Comparison of ENCODE assay signal across 13 cellular contexts in the genomic region with DNA sequence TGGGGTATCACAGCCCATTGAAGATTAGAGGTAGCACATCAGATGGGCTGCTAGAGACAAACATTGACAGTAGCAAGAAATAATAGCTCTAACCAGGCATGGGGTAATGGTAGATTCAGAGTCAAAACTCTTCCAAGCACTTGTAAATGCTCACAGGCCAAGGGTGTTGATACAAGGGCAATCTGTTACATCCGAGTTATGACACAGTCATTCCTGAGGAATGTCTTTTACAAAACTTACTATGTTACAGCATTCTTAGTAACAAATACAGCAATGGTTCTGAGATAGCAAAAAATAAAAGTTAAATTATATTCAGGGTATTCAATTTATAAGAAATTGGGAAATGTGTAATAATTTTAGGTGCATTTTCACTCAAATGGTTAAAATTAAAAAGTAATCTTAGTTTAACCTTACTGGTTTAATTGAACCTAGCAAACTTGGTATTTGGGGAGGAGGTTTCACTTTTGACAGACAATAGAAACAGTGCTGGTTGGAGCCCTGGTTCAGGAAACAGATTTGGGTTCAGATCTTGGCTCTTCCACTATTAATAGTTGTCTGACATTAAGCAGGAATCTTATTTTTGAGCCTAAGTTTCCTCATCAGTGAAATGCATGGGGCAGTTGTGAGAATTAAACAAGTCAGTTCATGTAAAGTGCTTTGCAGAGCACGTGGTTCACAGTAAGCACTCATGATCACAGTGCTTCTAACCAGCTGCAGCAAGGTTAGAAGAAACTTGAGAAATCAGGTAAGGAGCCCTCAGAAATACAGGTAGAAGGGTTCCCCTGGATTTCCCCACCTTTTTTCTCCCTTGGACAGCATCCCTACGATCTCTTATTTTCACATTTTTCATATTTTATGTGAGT. TPM values are rescaled to one million over a fixed set of nuclear protein-coding genes. Genes with fewer than 3 reads are reported as not detected.
DNase-seq lines count a peak whose midpoint lies in the region; ATAC-seq and TF ChIP-seq lines count a peak whose summit lies in the region.
"Had no signal": no experiment of that assay in that cellular context is flagged by ENCODE, and none has a peak within 500 bp of the region (broad histone marks: within the 10 kb centered on the region; RNA-seq: fewer than 3 reads in every experiment).

No MANE protein-coding gene starts in this region.

- no peak overlapping the region for H3K27ac Mint-ChIP-seq in CD4-positive, alpha-beta T cell
- H3K27ac Mint-ChIP-seq: T-helper 1 cell treated with Interleukin-12 subunit alpha and Interleukin-12 subunit beta and Interleukin-4 antibody, amounts not matched to agents 30 μg/mL and 1 μg/mL, for 36 hours had no signal

- H3K36me3 Mint-ChIP-seq in CD4-positive, alpha-beta T cell (ENCODE audit: low read depth): peaks cover 16% of the 10 kb centered on the region

- TF ChIP-seq CTCF in WERI-Rb-1 (IDR thresholded peaks at IDR 0.05; ENCODE audit: low read depth, low read length) (no peak), transverse colon (IDR thresholded peaks at IDR 0.05) (no peak)
- no peak for TF ChIP-seq CTCF in CD4-positive, alpha-beta T cell (IDR thresholded peaks at IDR 0.05)

- H3K27ac ChIP-seq in WERI-Rb-1 (no peak overlapping the region), transverse colon (no peak overlapping the region)
- no peak overlapping the region for H3K27ac ChIP-seq in CD4-positive, alpha-beta T cell (ENCODE audit: low read depth, low read length)
- H3K27ac ChIP-seq: ascending aorta had no signal

- peaks cover 24% of the 10 kb centered on the region for H3K4me1 Mint-ChIP-seq in CD4-positive, alpha-beta T cell (ENCODE audit: low read depth)

- no peak overlapping the region for H3K4me3 Mint-ChIP-seq in CD4-positive, alpha-beta T cell
- H3K4me3 Mint-ChIP-seq: T-helper 1 cell treated with Interleukin-12 subunit alpha and Interleukin-12 subunit beta and Interleukin-4 antibody, amounts not matched to agents 30 μg/mL and 1 μg/mL, for 36 hours had no signal

- H3K36me3 ChIP-seq in WERI-Rb-1 (peaks cover 9% of the 10 kb centered on the region), transverse colon (no peaks in the 10 kb centered on the region)
- H3K36me3 ChIP-seq: ascending aorta had no signal

- H3K9me3 ChIP-seq in WERI-Rb-1 (ENCODE audit: severe bottlenecking): no peaks in the 10 kb centered on the region
- no peaks in the 10 kb centered on the region for H3K9me3 ChIP-seq in transverse colon
- no peaks in the 10 kb centered on the region for H3K9me3 ChIP-seq in CD4-positive, alpha-beta T cell (ENCODE audit: control insufficient read depth, low read length)
- H3K9me3 ChIP-seq: ascending aorta had no signal

- POLR2A ChIA-PET in CD4-positive, alpha-beta T cell (lab: Charles Lee): no interaction called here

- intact Hi-C loops in transverse colon (cut with DNase I; ENCODE audit: low total_unique reads): no loop called here
- intact Hi-C loops in CD4-positive, alpha-beta T cell (cut with DNase I, micrococcal nuclease): no loop called here

- H3K27me3 Mint-ChIP-seq in CD4-positive, alpha-beta T cell: no peaks in the 10 kb centered on the region

- WGBS in transverse colon (ENCODE audit: low coverage in 1 of 2), 2 donors: 80 to 90% methylated on average over 1 to 3 of the region's 3 CpGs

- DNase-seq in ACHN (peak; percentile 78), HPDE6-E6E7 (ENCODE audit: extremely low spot score) (peak; percentile 49), astrocyte of the hippocampus (ENCODE audit: low read depth, low spot score) (peak; percentile 68), hepatic stellate cell (ENCODE audit: low spot score) (peak; percentile 79), WERI-Rb-1 (no peak), transverse colon (no peak), NCI-H2171 (lab: John Stamatoyannopoulos, UW) (no peak)
- no peak for DNase-seq in CD4-positive, alpha-beta T cell
- DNase-seq: NCI-H1105 treated with DMSO at 0.1 percent for 48 hours; NK-92 treated with Interleukin-12 subunit alpha and Interleukin-12 subunit beta, amount 100 ng/mL, for 24 hours had no signal

- H3K27me3 ChIP-seq in WERI-Rb-1 (ENCODE audit: insufficient read depth, low read depth, severe bottlenecking) (no peaks in the 10 kb centered on the region), transverse colon (no peaks in the 10 kb centered on the region)
- H3K27me3 ChIP-seq in CD4-positive, alpha-beta T cell (ENCODE audit: control insufficient read depth, insufficient read depth, low read length): no peaks in the 10 kb centered on the region
- H3K27me3 ChIP-seq: ascending aorta had no signal

- no peaks in the 10 kb centered on the region for H3K9me3 Mint-ChIP-seq in CD4-positive, alpha-beta T cell
- H3K9me3 Mint-ChIP-seq: T-helper 1 cell treated with Interleukin-12 subunit alpha and Interleukin-12 subunit beta and Interleukin-4 antibody, amounts not matched to agents 30 μg/mL and 1 μg/mL, for 36 hours had no signal

- H3K4me1 ChIP-seq in transverse colon: peaks cover 2 to 17% (median 9%) of the 10 kb centered on the region in 4 donors

- H3K4me3 ChIP-seq in WERI-Rb-1 (ENCODE audit: low read depth, low read length) (no peak overlapping the region), transverse colon (no peak overlapping the region)
- H3K4me3 ChIP-seq: ascending aorta had no signal

- no peak for TF ChIP-seq POLR2A in transverse colon (IDR thresholded peaks at IDR 0.05)

- ATAC-seq in CD4-positive, alpha-beta T cell (ENCODE audit: poor library complexity): no peak
- ATAC-seq: sciatic nerve had no signal

- CTCF ChIA-PET in CD4-positive, alpha-beta T cell (lab: Charles Lee): no interaction called here

- in situ Hi-C loops in ACHN (cut with HindIII; ENCODE audit: low pct_ligation_motif_present, low pct_unique_long_range_greater_than_20kb, low sequenced_read_pairs) (no loop called here), transverse colon (cut with MboI; ENCODE audit: low pct_ligation_motif_present in 1 of 4, low pct_unique_long_range_greater_than_20kb in 1 of 4, low sequenced_read_pairs in 3 of 4) (no loop called here)

- no peak for TF ChIP-seq EP300 in transverse colon (IDR thresholded peaks at IDR 0.05; ENCODE audit: low read depth)

RNA-seq across cellular contexts. Expression of a gene that starts 4.4 kb away (rescaled TPM):
- total RNA-seq in transverse colon: 10 to 100 TPM in 2 of 4 donors, 1 to 10 TPM in 2; 4.8 to 23.9 (median 9.7) TPM
- 10 to 100 TPM; 17.6 to 20.5 TPM for total RNA-seq in CD4-positive, alpha-beta T cell

Comparison
In these comparisons a context has a peak if more than half of its experiments do, and no peak if none do; other contexts are left out.
1. DNase-seq: peak in ACHN (single experiment), HPDE6-E6E7 (single experiment), astrocyte of the hippocampus (single experiment) and hepatic stellate cell (single experiment); none in WERI-Rb-1 (single experiment), transverse colon (single experiment), CD4-positive, alpha-beta T cell (0 of 10) and NCI-H2171 (single experiment).